Comparison of ENCODE assay signal across 1 cellular context in genomic region chr1:109282952-109283747, GRCh38.
TF ChIP-seq lines count a peak whose summit lies in the region.

TSS of gene PSRC1 (minus strand) at chr1:109283145.

TF ChIP-seq in HCT116, 20 proteins besides CTCF, POLR2A, EP300 and RAD21 (continued from another document):
- no peak for TF ChIP-seq REST (IDR thresholded peaks at IDR 0.05; ENCODE audit: low read depth)
- TF ChIP-seq MAX (IDR thresholded peaks at IDR 0.05) = peak; percentile 83
- no peak for TF ChIP-seq ZFX (IDR thresholded peaks at IDR 0.05)
- TF ChIP-seq SP1 (IDR thresholded peaks at IDR 0.05; ENCODE audit: low read depth) = peak; percentile 64
- TF ChIP-seq TCF7L2 (IDR thresholded peaks at IDR 0.05; ENCODE audit: borderline replicate concordance, extremely low read depth, insufficient read depth, insufficient read length) = no peak
- no peak for TF ChIP-seq EZH2 (IDR thresholded peaks at IDR 0.05)
- TF ChIP-seq POLR2AphosphoS5 (IDR thresholded peaks at IDR 0.05; ENCODE audit: low read depth, low read length) = peak; percentile 90
TF ChIP-seq in HCT116: peak in this region for 5.
